20 cellular contexts compared by ENCODE assay signal in genomic region chr14:99205086-99205688, GRCh38.
DNase-seq lines count a peak whose midpoint lies in the region; ATAC-seq and TF ChIP-seq lines count a peak whose summit lies in the region.
"Had no signal": no experiment of that assay in that cellular context is flagged by ENCODE, and none has a peak within 500 bp of the region (broad histone marks: within the 10 kb centered on the region; RNA-seq: fewer than 3 reads in every experiment).

No MANE protein-coding gene starts in this region.

- intact Hi-C loops in activated CD4-positive, alpha-beta T cell treated with anti-CD3 and anti-CD28 coated beads for 36 hours (cut with DNase I, micrococcal nuclease): no loop called here

- POLR2A ChIA-PET in activated CD4-positive, alpha-beta T cell treated with anti-CD3 and anti-CD28 coated beads for 36 hours (lab: Charles Lee): interaction anchor here (1.0 kb wide), 1 partner anchor 12 kb away, joined by 3 read pairs; no protein-coding TSS in a partner anchor
- POLR2A ChIA-PET in activated naive CD8-positive, alpha-beta T cell treated with anti-CD3 and anti-CD28 coated beads, Interleukin-2, amount 10 ng/mL, durations not matched to agents 7 days and 5 days (lab: Charles Lee): interaction anchor here (0.6 to 2.4 kb wide), 8 partner anchors 10 to 60 kb away, joined by 3 to 7 read pairs (median 4); no protein-coding TSS in a partner anchor
- POLR2A ChIA-PET in RWPE1 (lab: Yijun Ruan, JAX; ENCODE audit: low non-redundant PET): no interaction called here

- H3K4me3 ChIP-seq in thymus (ENCODE audit: low read length): no peak overlapping the region
- H3K4me3 ChIP-seq: K562 had no signal

- WGBS in thymus: 89% methylated on average over 17 of the region's 17 CpGs

- peaks cover 1% of the 10 kb centered on the region for H3K9me3 ChIP-seq in thymus (ENCODE audit: control insufficient read depth)

- H3K4me3 Mint-ChIP-seq in activated CD4-positive, alpha-beta T cell treated with anti-CD3 and anti-CD28 coated beads for 36 hours: peak overlapping the region; percentile 54
- peak overlapping the region; percentile 57 for H3K4me3 Mint-ChIP-seq in stimulated activated naive CD8-positive, alpha-beta T cell treated with anti-CD3 and anti-CD28 coated beads, Interleukin-15, Interleukin-2, amounts not matched to agents 100 ng/mL and 50 ng/mL, for 24 hours
- peak overlapping the region; percentile 57 for H3K4me3 Mint-ChIP-seq in activated naive CD8-positive, alpha-beta T cell treated with anti-CD3 and anti-CD28 coated beads, Interleukin-2, amount 10 ng/mL, durations not matched to agents 7 days and 5 days

- H3K27ac Mint-ChIP-seq in activated CD4-positive, alpha-beta T cell treated with anti-CD3 and anti-CD28 coated beads for 36 hours: peak overlapping the region; percentile 99
- peak overlapping the region; percentile 98 for H3K27ac Mint-ChIP-seq in stimulated activated naive CD8-positive, alpha-beta T cell treated with anti-CD3 and anti-CD28 coated beads, Interleukin-15, Interleukin-2, amounts not matched to agents 100 ng/mL and 50 ng/mL, for 24 hours
- peak overlapping the region; percentile 82 for H3K27ac Mint-ChIP-seq in activated naive CD8-positive, alpha-beta T cell treated with anti-CD3 and anti-CD28 coated beads, Interleukin-2, amount 10 ng/mL, durations not matched to agents 7 days and 5 days

- H3K9me3 Mint-ChIP-seq in activated CD4-positive, alpha-beta T cell treated with anti-CD3 and anti-CD28 coated beads for 36 hours (ENCODE audit: low read depth): no peaks in the 10 kb centered on the region
- H3K9me3 Mint-ChIP-seq in stimulated activated naive CD8-positive, alpha-beta T cell treated with anti-CD3 and anti-CD28 coated beads, Interleukin-15, Interleukin-2, amounts not matched to agents 100 ng/mL and 50 ng/mL, for 24 hours: no peaks in the 10 kb centered on the region
- no peaks in the 10 kb centered on the region for H3K9me3 Mint-ChIP-seq in activated naive CD8-positive, alpha-beta T cell treated with anti-CD3 and anti-CD28 coated beads, Interleukin-2, amount 10 ng/mL, durations not matched to agents 7 days and 5 days

- peaks cover 58% of the 10 kb centered on the region for H3K36me3 Mint-ChIP-seq in activated CD4-positive, alpha-beta T cell treated with anti-CD3 and anti-CD28 coated beads for 36 hours (ENCODE audit: low read depth)
- H3K36me3 Mint-ChIP-seq in stimulated activated naive CD8-positive, alpha-beta T cell treated with anti-CD3 and anti-CD28 coated beads, Interleukin-15, Interleukin-2, amounts not matched to agents 100 ng/mL and 50 ng/mL, for 24 hours (ENCODE audit: low read depth): peaks cover 20% of the 10 kb centered on the region
- peaks cover 24% of the 10 kb centered on the region for H3K36me3 Mint-ChIP-seq in activated naive CD8-positive, alpha-beta T cell treated with anti-CD3 and anti-CD28 coated beads, Interleukin-2, amount 10 ng/mL, durations not matched to agents 7 days and 5 days

- CTCF ChIA-PET in activated CD4-positive, alpha-beta T cell treated with anti-CD3 and anti-CD28 coated beads for 36 hours (lab: Charles Lee): interaction anchor here (0.5 to 1.4 kb wide), 8 partner anchors 8 to 60 kb away, joined by 3 to 4 read pairs (median 3); no protein-coding TSS in a partner anchor
- CTCF ChIA-PET in RWPE1 (lab: Yijun Ruan, JAX): interaction anchor here (0.6 to 0.7 kb wide), 2 partner anchors 166 to 1293 kb away, joined by 3 to 4 read pairs; no protein-coding TSS in a partner anchor

- H3K27ac ChIP-seq in thymus (ENCODE audit: low read depth): peak overlapping the region; percentile 20
- H3K27ac ChIP-seq in RWPE1: no peak overlapping the region
- H3K27ac ChIP-seq: brain microvascular endothelial cell, epithelial cell of prostate, VCaP had no signal

- peaks cover 100% of the 10 kb centered on the region for H3K4me1 Mint-ChIP-seq in activated CD4-positive, alpha-beta T cell treated with anti-CD3 and anti-CD28 coated beads for 36 hours
- peaks cover 99% of the 10 kb centered on the region for H3K4me1 Mint-ChIP-seq in stimulated activated naive CD8-positive, alpha-beta T cell treated with anti-CD3 and anti-CD28 coated beads, Interleukin-15, Interleukin-2, amounts not matched to agents 100 ng/mL and 50 ng/mL, for 24 hours (ENCODE audit: low read depth)
- peaks cover 91% of the 10 kb centered on the region for H3K4me1 Mint-ChIP-seq in activated naive CD8-positive, alpha-beta T cell treated with anti-CD3 and anti-CD28 coated beads, Interleukin-2, amount 10 ng/mL, durations not matched to agents 7 days and 5 days

- no peaks in the 10 kb centered on the region for H3K27me3 ChIP-seq in thymus (ENCODE audit: control insufficient read depth, insufficient read depth)
- H3K27me3 ChIP-seq: brain microvascular endothelial cell had no signal

- H3K36me3 ChIP-seq in thymus (ENCODE audit: control insufficient read depth, insufficient read depth): peaks cover 94% of the 10 kb centered on the region
- H3K36me3 ChIP-seq: brain microvascular endothelial cell had no signal

- H3K4me1 ChIP-seq in thymus (ENCODE audit: control insufficient read depth, insufficient read depth, low read length): peaks cover 2% of the 10 kb centered on the region

- no peak for DNase-seq in activated CD4-positive, alpha-beta T cell treated with anti-CD3 and anti-CD28 coated beads for 36 hours
- DNase-seq in activated CD4-positive, alpha-beta T cell treated with anti-CD3 and anti-CD28 coated beads for 4 hours: no peak
- DNase-seq in stimulated activated naive CD8-positive, alpha-beta T cell treated with anti-CD3 and anti-CD28 coated beads, Interleukin-15, Interleukin-2, amounts not matched to agents 100 U/mL and 50 U/mL, for 24 hours: no peak
- no peak for DNase-seq in activated naive CD8-positive, alpha-beta T cell treated with anti-CD3 and anti-CD28 coated beads, Interleukin-2, amount 10 ng/mL, durations not matched to agents 7 days and 5 days
- DNase-seq in RWPE1 (ENCODE audit: low spot score): no peak
- DNase-seq in NCI-H446 treated with DMSO at 0.1 percent for 48 hours (lab: John Stamatoyannopoulos, UW): no peak
- DNase-seq: activated CD4-positive, alpha-beta T cell treated with anti-CD3 and anti-CD28 coated beads, Interleukin-2, amount 50 U/mL, for 4 hours; amniotic stem cell; brain microvascular endothelial cell; islet precursor cell; left ventricle myocardium superior; NCI-H2029 treated with DMSO at 0.1 percent for 48 hours; NCI-H82; occipital lobe; trophoblast cell had no signal

- H3K27me3 Mint-ChIP-seq in activated CD4-positive, alpha-beta T cell treated with anti-CD3 and anti-CD28 coated beads for 36 hours: no peaks in the 10 kb centered on the region
- H3K27me3 Mint-ChIP-seq in stimulated activated naive CD8-positive, alpha-beta T cell treated with anti-CD3 and anti-CD28 coated beads, Interleukin-15, Interleukin-2, amounts not matched to agents 100 ng/mL and 50 ng/mL, for 24 hours: no peaks in the 10 kb centered on the region
- no peaks in the 10 kb centered on the region for H3K27me3 Mint-ChIP-seq in activated naive CD8-positive, alpha-beta T cell treated with anti-CD3 and anti-CD28 coated beads, Interleukin-2, amount 10 ng/mL, durations not matched to agents 7 days and 5 days

- TF ChIP-seq CTCF in RWPE1 (conservative IDR thresholded peaks at IDR 0.05; ENCODE audit: low read depth): no peak

- ATAC-seq in activated CD4-positive, alpha-beta T cell treated with anti-CD3 and anti-CD28 coated beads for 36 hours: peak; percentile 22
- ATAC-seq in stimulated activated naive CD8-positive, alpha-beta T cell treated with anti-CD3 and anti-CD28 coated beads, Interleukin-15, Interleukin-2, amounts not matched to agents 100 U/mL and 50 U/mL, for 24 hours: no peak
- no peak for ATAC-seq in activated naive CD8-positive, alpha-beta T cell treated with anti-CD3 and anti-CD28 coated beads, Interleukin-2, amount 10 ng/mL, durations not matched to agents 7 days and 5 days (ENCODE audit: low read depth)
- ATAC-seq: K562, left ventricle myocardium superior had no signal
